ENCODE assay signal across 14 cellular contexts in the genomic region with DNA sequence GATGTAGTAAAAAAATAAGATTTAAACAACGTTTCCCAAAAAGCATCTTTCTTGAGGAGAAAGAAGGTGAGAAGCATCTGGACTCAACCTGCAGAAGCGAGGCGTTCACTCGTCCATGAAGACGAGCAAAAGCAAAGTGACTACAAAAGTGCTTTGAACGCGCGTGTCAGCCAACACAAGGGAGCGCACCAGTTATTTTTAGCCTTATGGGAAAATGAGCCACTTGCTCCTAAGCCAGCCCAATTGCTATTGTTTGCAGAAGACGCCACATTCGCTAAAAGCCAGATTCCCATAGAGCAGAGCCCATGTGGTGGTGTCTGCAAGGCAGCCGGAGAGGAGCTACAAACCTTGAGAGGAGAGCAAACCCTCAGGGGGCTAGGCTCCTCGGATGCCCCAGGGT.
A peak's percentile ranks its signal among the peaks of the same experiment; 100 is the strongest.
DNase-seq lines count a peak whose midpoint lies in the region; ATAC-seq and TF ChIP-seq lines count a peak whose summit lies in the region.
"Had no signal": no experiment of that assay in that cellular context is flagged by ENCODE, and none has a peak within 500 bp of the region (broad histone marks: within the 10 kb centered on the region; RNA-seq: fewer than 3 reads in every experiment).

No MANE protein-coding gene starts in this region.

- CTCF ChIA-PET in RWPE1 (lab: Yijun Ruan, JAX) = interaction anchor here (0.6 kb wide), 2 partner anchors 31 to 56 kb away, joined by 3 to 4 read pairs; no protein-coding TSS in a partner anchor

- no peak overlapping the region for H3K4me3 Mint-ChIP-seq in HFFc6
- H3K4me3 Mint-ChIP-seq: activated CD8-positive, alpha-beta memory T cell treated with anti-CD3 and anti-CD28 coated beads, Interleukin-2, amount 10 ng/mL, durations not matched to agents 7 days and 5 days; activated naive CD8-positive, alpha-beta T cell treated with anti-CD3 and anti-CD28 coated beads, Interleukin-2, amount 10 ng/mL, durations not matched to agents 7 days and 5 days had no signal

- ATAC-seq in psoas muscle = peak; percentile 43 to 58 (median 46)
- no peak for ATAC-seq in GM21526 (IDR thresholded peaks at IDR 0.05; ENCODE audit: low FRiP score, unreplicated experiment)
- ATAC-seq: activated CD8-positive, alpha-beta memory T cell treated with anti-CD3 and anti-CD28 coated beads, Interleukin-2, amount 10 ng/mL, durations not matched to agents 7 days and 5 days had no signal

- H3K9me3 ChIP-seq in BLaER1 treated with 17β-estradiol and CSF1 and Interleukin-3, amounts not matched to agents 10 nM and 100 nM (replicated peaks in 1 of 11) = no peaks in the 10 kb centered on the region
- H3K9me3 ChIP-seq in left ventricle myocardium inferior (replicated peaks) = no peaks in the 10 kb centered on the region
- H3K9me3 ChIP-seq in psoas muscle = no peaks in the 10 kb centered on the region
- H3K9me3 ChIP-seq: vagina had no signal

- H3K9ac ChIP-seq in BLaER1 treated with 17β-estradiol and CSF1 and Interleukin-3, amounts not matched to agents 10 nM and 100 nM = peak overlapping the region in 3 of 11 experiments; percentile 1 to 6 (median 3); a peak in 2 of 22 replicates

- DNase-seq in RWPE1 (ENCODE audit: low spot score) (no peak), left ventricle myocardium inferior (no peak), psoas muscle (no peak), glomerular visceral epithelial cell (ENCODE audit: extremely low spot score) (no peak), HFFc6 (no peak), NCI-H82 treated with DMSO at 0.1 percent for 48 hours (lab: John Stamatoyannopoulos, UW; ENCODE audit: unreplicated experiment) (no peak)
- DNase-seq: activated CD8-positive, alpha-beta memory T cell treated with anti-CD3 and anti-CD28 coated beads, Interleukin-2, amount 10 ng/mL, durations not matched to agents 7 days and 5 days; activated naive CD8-positive, alpha-beta T cell treated with anti-CD3 and anti-CD28 coated beads, Interleukin-2, amount 10 ng/mL, durations not matched to agents 7 days and 5 days; EL; islet precursor cell; KBM-7 had no signal

- 25 to 32% (median 27%) methylated on average over 13 of the region's 13 CpGs for WGBS in psoas muscle, 3 donors

- TF ChIP-seq CTCF in RWPE1 (conservative IDR thresholded peaks at IDR 0.05; ENCODE audit: low read depth) = no peak
- TF ChIP-seq CTCF in left ventricle myocardium inferior (IDR thresholded peaks at IDR 0.05; ENCODE audit: borderline replicate concordance) = peak; percentile 17
- no peak for TF ChIP-seq CTCF in psoas muscle (IDR thresholded peaks at IDR 0.05)
- no peak for TF ChIP-seq CTCF in HFFc6 (IDR thresholded peaks at IDR 0.05)

- H3K4me1 ChIP-seq in BLaER1 treated with 17β-estradiol and CSF1 and Interleukin-3, amounts not matched to agents 10 nM and 100 nM = peaks cover 97 to 100% (median 100%) of the 10 kb centered on the region in 10 experiments
- H3K4me1 ChIP-seq in left ventricle myocardium inferior (peaks cover 95% of the 10 kb centered on the region), psoas muscle (peaks cover 49% of the 10 kb centered on the region)

- peak overlapping the region; percentile 93 to 99 (median 97) for H3K4me2 ChIP-seq in BLaER1 treated with 17β-estradiol and CSF1 and Interleukin-3, amounts not matched to agents 10 nM and 100 nM

- no peaks in the 10 kb centered on the region for H3K36me3 Mint-ChIP-seq in HFFc6 (ENCODE audit: low read depth)
- H3K36me3 Mint-ChIP-seq: activated naive CD8-positive, alpha-beta T cell treated with anti-CD3 and anti-CD28 coated beads, Interleukin-2, amount 10 ng/mL, durations not matched to agents 7 days and 5 days had no signal

- peaks cover 3% of the 10 kb centered on the region; the same call in 1 of the 2 replicates for H3K27me3 Mint-ChIP-seq in HFFc6 (ENCODE audit: insufficient read depth)
- H3K27me3 Mint-ChIP-seq: activated CD8-positive, alpha-beta memory T cell treated with anti-CD3 and anti-CD28 coated beads, Interleukin-2, amount 10 ng/mL, durations not matched to agents 7 days and 5 days; activated naive CD8-positive, alpha-beta T cell treated with anti-CD3 and anti-CD28 coated beads, Interleukin-2, amount 10 ng/mL, durations not matched to agents 7 days and 5 days had no signal

- POLR2A ChIA-PET in RWPE1 (lab: Yijun Ruan, JAX; ENCODE audit: low non-redundant PET) = no interaction called here

- no peaks in the 10 kb centered on the region for H3K4me1 Mint-ChIP-seq in HFFc6 (ENCODE audit: low read depth)

- H3K27me3 ChIP-seq in BLaER1 treated with 17β-estradiol and CSF1 and Interleukin-3, amounts not matched to agents 10 nM and 100 nM = peaks cover 39 to 71% (median 59%) of the 10 kb centered on the region in 11 experiments
- H3K27me3 ChIP-seq in left ventricle myocardium inferior (ENCODE audit: low read depth) = no peaks in the 10 kb centered on the region
- H3K27me3 ChIP-seq in psoas muscle (ENCODE audit: insufficient read depth in 3 of 3, low read length in 2 of 3) = no peaks in the 10 kb centered on the region
- H3K27me3 ChIP-seq: vagina had no signal

- H3K9me3 Mint-ChIP-seq in HFFc6 = no peaks in the 10 kb centered on the region
- H3K9me3 Mint-ChIP-seq: activated naive CD8-positive, alpha-beta T cell treated with anti-CD3 and anti-CD28 coated beads, Interleukin-2, amount 10 ng/mL, durations not matched to agents 7 days and 5 days had no signal

- H3K36me3 ChIP-seq in BLaER1 treated with 17β-estradiol and CSF1 and Interleukin-3, amounts not matched to agents 10 nM and 100 nM = peaks cover 0 to 37% (median 0%) of the 10 kb centered on the region in 11 experiments; a peak in 9 of 22 replicates
- peaks cover 17% of the 10 kb centered on the region for H3K36me3 ChIP-seq in left ventricle myocardium inferior
- H3K36me3 ChIP-seq in psoas muscle (ENCODE audit: insufficient read depth in 1 of 2, low read depth in 1 of 2) = peaks cover 0 to 5% of the 10 kb centered on the region in 2 donors

- no peak overlapping the region for H3K27ac ChIP-seq in BLaER1 treated with 17β-estradiol and CSF1 and Interleukin-3, amounts not matched to agents 10 nM and 100 nM
- peak overlapping the region; percentile 87 for H3K27ac ChIP-seq in RWPE1
- peak overlapping the region; percentile 79 for H3K27ac ChIP-seq in left ventricle myocardium inferior (replicated peaks)
- H3K27ac ChIP-seq in psoas muscle = peak overlapping the region; percentile 76
- H3K27ac ChIP-seq: vagina had no signal

- intact Hi-C loops in left ventricle myocardium inferior (cut with micrococcal nuclease) = no loop called here
- intact Hi-C loops in psoas muscle (cut with DNase I) = no loop called here

- peaks cover 52 to 100% (median 100%) of the 10 kb centered on the region in 11 experiments; a peak in 21 of 22 replicates for H4K20me1 ChIP-seq in BLaER1 treated with 17β-estradiol and CSF1 and Interleukin-3, amounts not matched to agents 10 nM and 100 nM

- H3K4me3 ChIP-seq in BLaER1 treated with 17β-estradiol and CSF1 and Interleukin-3, amounts not matched to agents 10 nM and 100 nM = no peak overlapping the region
- H3K4me3 ChIP-seq in left ventricle myocardium inferior = peak overlapping the region; percentile 26
- peak overlapping the region; percentile 39 for H3K4me3 ChIP-seq in psoas muscle
- H3K4me3 ChIP-seq: vagina had no signal

- H3K27ac Mint-ChIP-seq in HFFc6 = no peak overlapping the region
- H3K27ac Mint-ChIP-seq: activated CD8-positive, alpha-beta memory T cell treated with anti-CD3 and anti-CD28 coated beads, Interleukin-2, amount 10 ng/mL, durations not matched to agents 7 days and 5 days; activated naive CD8-positive, alpha-beta T cell treated with anti-CD3 and anti-CD28 coated beads, Interleukin-2, amount 10 ng/mL, durations not matched to agents 7 days and 5 days had no signal

Comparison
In these comparisons a context has a peak if more than half of its experiments do, and no peak if none do; other contexts are left out.
1. H3K27ac ChIP-seq: peak in RWPE1 (single experiment), left ventricle myocardium inferior (single experiment) and psoas muscle (single experiment); none in BLaER1 treated with 17β-estradiol and CSF1 and Interleukin-3, amounts not matched to agents 10 nM and 100 nM (0 of 11).
2. H3K4me3 ChIP-seq: peak in left ventricle myocardium inferior (single experiment) and psoas muscle (single experiment); none in BLaER1 treated with 17β-estradiol and CSF1 and Interleukin-3, amounts not matched to agents 10 nM and 100 nM (0 of 10).